In genomic region chr16:23833504-23833903, GRCh38 we compare ENCODE assay signal across 27 cellular contexts.
"Had no signal": no experiment of that assay in that cellular context is flagged by ENCODE, and none has a peak within 500 bp of the region (broad histone marks: within the 10 kb centered on the region; RNA-seq: fewer than 3 reads in every experiment).

No MANE protein-coding gene starts in this region.

- H3K27me3 ChIP-seq: testis, thyroid gland, upper lobe of left lung, upper lobe of right lung, uterus, vagina had no signal

- H3K27me3 Mint-ChIP-seq: stimulated activated memory B cell treated with anti-CD40 and anti-IgM and Interleukin-4, amounts not matched to agents 10 μg/mL and 1 μg/mL and 100 μg/mL, for 72 hours; stimulated activated naive B cell treated with anti-CD40 and anti-IgM and Interleukin-4, amounts not matched to agents 10 μg/mL and 1 μg/mL and 100 μg/mL, for 72 hours; stimulated activated naive CD8-positive, alpha-beta T cell treated with anti-CD3 and anti-CD28 coated beads, Interleukin-15, amount 100 ng/mL, for 72 hours; stimulated activated naive CD8-positive, alpha-beta T cell treated with anti-CD3 and anti-CD28 coated beads, Interleukin-15, Interleukin-2, amounts not matched to agents 100 ng/mL and 50 ng/mL, for 24 hours had no signal

- H3K36me3 ChIP-seq: stomach, suprapubic skin, thoracic aorta, thyroid gland, tibial artery, tibial nerve, transverse colon, upper lobe of left lung, upper lobe of right lung, uterus, vagina had no signal

- H3K36me3 Mint-ChIP-seq: type B pancreatic cell had no signal

- H3K27ac ChIP-seq: stomach, suprapubic skin, testis, thoracic aorta, thyroid gland, tibial artery, tibial nerve, transverse colon, upper lobe of left lung, upper lobe of right lung, uterus, vagina had no signal

- FAIRE-seq: urothelium cell line had no signal

- H3K9me3 Mint-ChIP-seq: type B pancreatic cell had no signal

- H3K9me3 ChIP-seq: testis, thyroid gland, uterus, vagina had no signal

- DNase-seq: stimulated activated CD4-positive, alpha-beta T cell treated with anti-CD3 and anti-CD28 coated beads, Interleukin-2, amount 100 ng/mL, for 48 hours; stimulated activated CD4-positive, alpha-beta T cell treated with anti-CD3 and anti-CD28 coated beads, Interleukin-4, amount 100 ng/mL, for 1 hour; stimulated activated CD4-positive, alpha-beta T cell treated with anti-CD3 and anti-CD28 coated beads, Interleukin-4, amount 100 ng/mL, for 24 hours; stimulated activated CD4-positive, alpha-beta T cell treated with anti-CD3 and anti-CD28 coated beads, Interleukin-4, amount 100 ng/mL, for 4 hours; stimulated activated CD8-positive, alpha-beta memory T cell treated with anti-CD3 and anti-CD28 coated beads, Interleukin-4, amount 100 ng/mL, for 48 hours; stimulated activated naive B cell treated with anti-CD40 and anti-IgM and Interleukin-4, amounts not matched to agents 10 μg/mL and 1 μg/mL and 100 μg/mL, for 72 hours; stimulated activated naive CD4-positive, alpha-beta T cell treated with Interleukin-2 at 50 U/mL for 16 hours; stimulated activated naive CD8-positive, alpha-beta T cell treated with anti-CD3 and anti-CD28 coated beads, Interleukin-15, amount 100 ng/mL, for 72 hours; stimulated activated naive CD8-positive, alpha-beta T cell treated with anti-CD3 and anti-CD28 coated beads, Interleukin-15, Interleukin-2, amounts not matched to agents 100 U/mL and 50 U/mL, for 24 hours; stomach; testis; tibial artery; transverse colon; trophoblast cell; upper lobe of left lung; upper lobe of right lung; uterus had no signal

- H3K27ac Mint-ChIP-seq: stimulated activated effector memory CD8-positive, alpha-beta T cell treated with anti-CD3 and anti-CD28 coated beads, Interleukin-12 subunit alpha, Interleukin-12 subunit beta, amount 100 ng/mL, for 72 hours; stimulated activated memory B cell treated with anti-CD40 and anti-IgM and Interleukin-4, amounts not matched to agents 10 μg/mL and 1 μg/mL and 100 μg/mL, for 72 hours; stimulated activated naive B cell treated with anti-CD40 and anti-IgM and Interleukin-4, amounts not matched to agents 10 μg/mL and 1 μg/mL and 100 μg/mL, for 72 hours; stimulated activated naive CD8-positive, alpha-beta T cell treated with anti-CD3 and anti-CD28 coated beads, Interleukin-15, amount 100 ng/mL, for 72 hours; type B pancreatic cell had no signal

- H3K4me3 Mint-ChIP-seq: stimulated activated effector memory CD8-positive, alpha-beta T cell treated with anti-CD3 and anti-CD28 coated beads, Interleukin-12 subunit alpha, Interleukin-12 subunit beta, amount 100 ng/mL, for 72 hours; stimulated activated memory B cell treated with anti-CD40 and anti-IgM and Interleukin-4, amounts not matched to agents 10 μg/mL and 1 μg/mL and 100 μg/mL, for 72 hours; stimulated activated naive B cell treated with anti-CD40 and anti-IgM and Interleukin-4, amounts not matched to agents 10 μg/mL and 1 μg/mL and 100 μg/mL, for 72 hours; stimulated activated naive CD8-positive, alpha-beta T cell treated with anti-CD3 and anti-CD28 coated beads, Interleukin-15, amount 100 ng/mL, for 72 hours; stimulated activated naive CD8-positive, alpha-beta T cell treated with anti-CD3 and anti-CD28 coated beads, Interleukin-15, Interleukin-2, amounts not matched to agents 100 ng/mL and 50 ng/mL, for 24 hours; type B pancreatic cell had no signal

- H3K4me3 ChIP-seq: stomach, suprapubic skin, testis, thoracic aorta, thyroid gland, tibial artery, tibial nerve, transverse colon, upper lobe of left lung, upper lobe of right lung, uterus, vagina had no signal

- ATAC-seq: stimulated activated effector memory CD8-positive, alpha-beta T cell treated with anti-CD3 and anti-CD28 coated beads, Interleukin-12 subunit alpha, Interleukin-12 subunit beta, amount 100 ng/mL, for 72 hours; stimulated activated memory B cell treated with anti-CD40 and anti-IgM and Interleukin-4, amounts not matched to agents 10 μg/mL and 1 μg/mL and 100 μg/mL, for 72 hours; stimulated activated naive B cell treated with anti-CD40 and anti-IgM and Interleukin-4, amounts not matched to agents 10 μg/mL and 1 μg/mL and 100 μg/mL, for 72 hours; stimulated activated naive CD8-positive, alpha-beta T cell treated with anti-CD3 and anti-CD28 coated beads, Interleukin-15, amount 100 ng/mL, for 72 hours; stimulated activated naive CD8-positive, alpha-beta T cell treated with anti-CD3 and anti-CD28 coated beads, Interleukin-15, Interleukin-2, amounts not matched to agents 100 U/mL and 50 U/mL, for 24 hours; upper lobe of right lung had no signal

- H3K4me1 ChIP-seq: testis, upper lobe of right lung, uterus had no signal
